Comparison of ENCODE assay signal across 35 cellular contexts in genomic region chr9:104738452-104738851, GRCh38. TPM values are rescaled to one million over a fixed set of nuclear protein-coding genes. Genes with fewer than 3 reads are reported as not detected.
"Had no signal": no experiment of that assay in that cellular context is flagged by ENCODE, and none has a peak within 500 bp of the region (broad histone marks: within the 10 kb centered on the region; RNA-seq: fewer than 3 reads in every experiment).

No MANE protein-coding gene starts in this region.

- H3K36me3 Mint-ChIP-seq: activated CD4-positive, alpha-beta memory T cell treated with anti-CD3 and anti-CD28 coated beads for 36 hours; activated naive CD4-positive, alpha-beta T cell treated with anti-CD3 and anti-CD28 coated beads, Interleukin-2, amount 50 U/mL, for 72 hours; brain had no signal

- H3K27ac Mint-ChIP-seq: activated CD4-positive, alpha-beta memory T cell treated with anti-CD3 and anti-CD28 coated beads for 36 hours; activated CD4-positive, alpha-beta T cell treated with anti-CD3 and anti-CD28 coated beads for 36 hours; activated naive CD4-positive, alpha-beta T cell treated with anti-CD3 and anti-CD28 coated beads for 36 hours; activated naive CD4-positive, alpha-beta T cell treated with anti-CD3 and anti-CD28 coated beads, Interleukin-2, amount 50 U/mL, for 72 hours; activated T-helper 1 cell treated with anti-CD3 and anti-CD28 coated beads, Interleukin-12 subunit alpha, Interleukin-12 subunit beta, Interleukin-2, Interleukin-4 antibody, amounts not matched to agents 30 ng/mL and 10 ng/mL and 1 ng/mL, durations not matched to agents 14 hours and 24 hours and 36 hours; brain had no signal

- H3K4me3 Mint-ChIP-seq: activated CD4-positive, alpha-beta memory T cell treated with anti-CD3 and anti-CD28 coated beads for 36 hours; activated CD4-positive, alpha-beta T cell treated with anti-CD3 and anti-CD28 coated beads for 36 hours; activated naive CD4-positive, alpha-beta T cell treated with anti-CD3 and anti-CD28 coated beads for 36 hours; activated T-cell treated with anti-CD3 and anti-CD28 coated beads, Interleukin-2, amount 50 U/mL, for 4 hours; activated T-helper 1 cell treated with anti-CD3 and anti-CD28 coated beads, Interleukin-12 subunit alpha, Interleukin-12 subunit beta, Interleukin-2, Interleukin-4 antibody, amounts not matched to agents 30 ng/mL and 10 ng/mL and 1 ng/mL, durations not matched to agents 14 hours and 24 hours and 36 hours; brain had no signal

- FAIRE-seq: bronchial epithelial cell, TTC549 had no signal

- H3K27me3 ChIP-seq: adrenal gland had no signal

- DNase-seq: activated CD4-positive, alpha-beta memory T cell treated with anti-CD3 and anti-CD28 coated beads for 36 hours; activated CD4-positive, alpha-beta T cell treated with anti-CD3 and anti-CD28 coated beads for 36 hours; activated CD4-positive, alpha-beta T cell treated with anti-CD3 and anti-CD28 coated beads, Interleukin-2, amount 50 U/mL, for 1 hour; activated CD8-positive, alpha-beta memory T cell treated with anti-CD3 and anti-CD28 coated beads, Interleukin-2, amount 50 U/mL, for 4 hours; activated gamma-delta T cell treated with Interleukin-2 at 50 U/mL for 16 hours; activated naive CD4-positive, alpha-beta T cell treated with anti-CD3 and anti-CD28 coated beads for 36 hours; activated T-cell treated with anti-CD3 and anti-CD28 coated beads for 4 hours; activated T-cell treated with anti-CD3 and anti-CD28 coated beads, Interleukin-2, amount 50 U/mL, for 4 hours; anterior cingulate cortex; caudate nucleus; cerebellar nuclear complex; Karpas-422; NCI-H1105 treated with DMSO at 0.1 percent for 48 hours; NCI-H1436; NCI-H1694; NCI-H1930; NCI-H2081 treated with DMSO at 0.1 percent for 48 hours; NCI-H345; NCI-H526; NCI-H748 treated with DMSO at 0.1 percent for 48 hours; NK-92 treated with Interleukin-12 subunit alpha and Interleukin-12 subunit beta, amount 100 ng/mL, for 24 hours; PC-9; Right ventricle myocardium superior; T1000 had no signal

- H3K9me3 ChIP-seq: adrenal gland had no signal

- H3K27me3 Mint-ChIP-seq: activated CD4-positive, alpha-beta memory T cell treated with anti-CD3 and anti-CD28 coated beads for 36 hours; activated CD4-positive, alpha-beta T cell treated with anti-CD3 and anti-CD28 coated beads for 36 hours had no signal

- H2AFZ ChIP-seq: PC-9 had no signal

- H3K27ac ChIP-seq: adrenal gland, PC-9 had no signal

- H3K9me3 Mint-ChIP-seq: activated CD4-positive, alpha-beta memory T cell treated with anti-CD3 and anti-CD28 coated beads for 36 hours; activated naive CD4-positive, alpha-beta T cell treated with anti-CD3 and anti-CD28 coated beads for 36 hours; activated naive CD4-positive, alpha-beta T cell treated with anti-CD3 and anti-CD28 coated beads, Interleukin-2, amount 50 U/mL, for 72 hours; activated T-cell treated with anti-CD3 and anti-CD28 coated beads, Interleukin-2, amount 50 U/mL, for 4 hours; activated T-helper 1 cell treated with anti-CD3 and anti-CD28 coated beads, Interleukin-12 subunit alpha, Interleukin-12 subunit beta, Interleukin-2, Interleukin-4 antibody, amounts not matched to agents 30 ng/mL and 10 ng/mL and 1 ng/mL, durations not matched to agents 14 hours and 24 hours and 36 hours; brain had no signal

- ATAC-seq: activated CD4-positive, alpha-beta T cell treated with anti-CD3 and anti-CD28 coated beads for 36 hours; activated CD4-positive, CD25-positive, alpha-beta regulatory T cell treated with anti-CD3 and anti-CD28 coated beads, Interleukin-2, amount 50 U/mL, for 24 hours; activated naive CD4-positive, alpha-beta T cell treated with anti-CD3 and anti-CD28 coated beads, Interleukin-2, amount 50 U/mL, for 72 hours; activated T-cell treated with anti-CD3 and anti-CD28 coated beads, Interleukin-2, amount 50 U/mL, for 4 hours had no signal

- H3K4me2 ChIP-seq: PC-9 had no signal

- H3K4me3 ChIP-seq: adrenal gland, PC-9 had no signal

- H3K36me3 ChIP-seq: adrenal gland had no signal

RNA-seq across cellular contexts. Expression of gene NIPSNAP3B, which starts 25.5 kb away (rescaled TPM):
- total RNA-seq: MCF 10A had no signal

RNA-seq across cellular contexts. Expression of gene OR13D1, which starts 44.1 kb away (rescaled TPM):
- total RNA-seq: activated CD4-positive, alpha-beta memory T cell treated with anti-CD3 and anti-CD28 coated beads for 36 hours; activated CD4-positive, alpha-beta T cell treated with anti-CD3 and anti-CD28 coated beads for 36 hours; activated naive CD4-positive, alpha-beta T cell treated with anti-CD3 and anti-CD28 coated beads for 36 hours; activated naive CD4-positive, alpha-beta T cell treated with anti-CD3 and anti-CD28 coated beads, Interleukin-2, amount 50 U/mL, for 72 hours; activated T-cell treated with anti-CD3 and anti-CD28 coated beads, Interleukin-2, amount 50 U/mL, for 4 hours; activated T-helper 1 cell treated with anti-CD3 and anti-CD28 coated beads, Interleukin-12 subunit alpha, Interleukin-12 subunit beta, Interleukin-2, Interleukin-4 antibody, amounts not matched to agents 30 ng/mL and 10 ng/mL and 1 ng/mL, durations not matched to agents 14 hours and 24 hours and 36 hours; adrenal gland; bronchial epithelial cell; MCF 10A; NCI-H460; PC-9; Right ventricle myocardium superior; T-helper 1 cell treated with Interleukin-12 subunit alpha and Interleukin-12 subunit beta and Interleukin-4 antibody, amounts not matched to agents 30 ng/mL and 1 ng/mL, for 36 hours; T-helper 2 cell treated with Interferon-gamma antibody and Interleukin-4, amounts not matched to agents 100 ng/mL and 5 ng/mL, for 36 hours had no signal
- polyA plus RNA-seq: adrenal gland had no signal
